21 cellular contexts compared by ENCODE assay signal in genomic region chr1:35691080-35691479, GRCh38.
DNase-seq lines count a peak whose midpoint lies in the region; ATAC-seq lines count a peak whose summit lies in the region.
"Had no signal": no experiment of that assay in that cellular context is flagged by ENCODE, and none has a peak within 500 bp of the region (broad histone marks: within the 10 kb centered on the region; RNA-seq: fewer than 3 reads in every experiment).

No MANE protein-coding gene starts in this region.

- ATAC-seq in GM19023 (IDR thresholded peaks at IDR 0.05; ENCODE audit: unreplicated experiment): no peak
- ATAC-seq: foreskin keratinocyte, SK-N-SH treated with all-trans-retinoic acid at 6 μM for 48 hours had no signal

- DNase-seq in ELF-1 (ENCODE audit: low read depth, low spot score) (peak; percentile 46), NCI-H1417 treated with DMSO at 0.1 percent for 48 hours (lab: John Stamatoyannopoulos, UW) (peak; percentile 48), NCI-H510A treated with DMSO at 0.1 percent for 48 hours (lab: John Stamatoyannopoulos, UW) (peak; percentile 42), iPS-NIHi11 (ENCODE audit: low spot score) (peak; percentile 37), cortex of kidney (lab: John Stamatoyannopoulos, UW) (no peak), posterior cingulate gyrus (no peak)
- DNase-seq in stimulated activated CD4-positive, alpha-beta T cell treated with anti-CD3 and anti-CD28 coated beads, Interleukin-4, amount 100 ng/mL, for 4 hours: no peak
- DNase-seq: activated B cell treated with CpG ODN at 0.5 μM for 24 hours; activated CD4-positive, alpha-beta T cell treated with anti-CD3 and anti-CD28 coated beads, Interleukin-2, amount 50 U/mL, for 4 hours; activated CD8-positive, alpha-beta memory T cell treated with anti-CD3 and anti-CD28 coated beads, Interleukin-2, amount 50 U/mL, for 48 hours; activated naive CD8-positive, alpha-beta T cell treated with anti-CD3 and anti-CD28 coated beads, Interleukin-2, amount 10 ng/mL, durations not matched to agents 7 days and 5 days; CD4-positive, CD25-positive, alpha-beta regulatory T cell; foreskin keratinocyte; hippocampal formation; kidney glomerular epithelial cell; NCI-H1436 treated with DMSO at 0.1 percent for 48 hours; NCI-H446 treated with DMSO at 0.1 percent for 48 hours; stimulated activated naive CD4-positive, alpha-beta T cell; testis had no signal

- intact Hi-C loops in posterior cingulate gyrus (cut with DNase I): no loop called here

Comparison
In these comparisons a context has a peak if more than half of its experiments do, and no peak if none do; other contexts are left out.
1. DNase-seq: peak in ELF-1 (single experiment), NCI-H1417 treated with DMSO at 0.1 percent for 48 hours (single experiment), NCI-H510A treated with DMSO at 0.1 percent for 48 hours (single experiment) and iPS-NIHi11 (single experiment); none in cortex of kidney (single experiment), stimulated activated CD4-positive, alpha-beta T cell treated with anti-CD3 and anti-CD28 coated beads, Interleukin-4, amount 100 ng/mL, for 4 hours (0 of 2) and posterior cingulate gyrus (0 of 10).